ENCODE assay signal across 8 cellular contexts in the genomic region with DNA sequence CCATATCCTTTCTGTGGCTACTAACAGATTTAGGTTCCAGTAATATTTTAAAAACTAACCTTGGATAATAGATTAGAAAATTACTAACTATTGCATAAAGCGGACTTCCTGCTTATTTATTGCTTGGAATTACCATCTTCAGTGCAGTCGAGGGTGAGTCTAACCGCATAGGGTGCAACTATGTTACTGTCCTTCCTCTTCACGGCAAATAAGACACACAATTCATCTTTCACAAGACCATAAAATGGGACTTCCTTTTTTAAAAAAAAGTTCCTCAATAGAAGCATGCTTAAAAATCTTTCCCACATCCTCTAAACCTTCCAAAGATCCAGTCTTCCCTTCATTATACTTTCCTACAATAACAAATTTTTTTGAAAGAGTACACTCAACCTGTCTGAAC. TPM values are rescaled to one million over a fixed set of nuclear protein-coding genes. Genes with fewer than 3 reads are reported as not detected.
A peak's percentile ranks its signal among the peaks of the same experiment; 100 is the strongest.
DNase-seq lines count a peak whose midpoint lies in the region; ATAC-seq and TF ChIP-seq lines count a peak whose summit lies in the region.

No MANE protein-coding gene starts in this region.

- no peaks in the 10 kb centered on the region for H3K27me3 ChIP-seq in duodenal mucosa (ENCODE audit: control insufficient read depth in 1 of 2, insufficient read depth in 2 of 2, low read length in 2 of 2)
- H3K27me3 ChIP-seq in thoracic aorta (replicated peaks; ENCODE audit: insufficient read depth) = no peaks in the 10 kb centered on the region

- peaks cover 18% of the 10 kb centered on the region for H3K9me3 Mint-ChIP-seq in activated naive CD4-positive, alpha-beta T cell treated with anti-CD3 and anti-CD28 coated beads for 36 hours

- H3K4me3 ChIP-seq in duodenal mucosa (ENCODE audit: low read depth in 1 of 2, low read length in 2 of 2) (peak overlapping the region; percentile 89 to 90), thoracic aorta (peak overlapping the region; percentile 6)

- intact Hi-C loops in activated naive CD4-positive, alpha-beta T cell treated with anti-CD3 and anti-CD28 coated beads for 36 hours (cut with micrococcal nuclease) = loop anchor here (10.0 kb wide), 2 partner anchors 819 to 939 kb away; a partner anchor contains a TSS

- H3K9ac ChIP-seq in duodenal mucosa (ENCODE audit: low read depth in 1 of 2, low read length in 2 of 2) = no peak overlapping the region

- no peak for DNase-seq in activated naive CD4-positive, alpha-beta T cell treated with anti-CD3 and anti-CD28 coated beads for 36 hours
- no peak for DNase-seq in activated naive CD4-positive, alpha-beta T cell treated with Interleukin-2 at 50 U/mL for 16 hours
- DNase-seq in OCI-M1 (lab: John Stamatoyannopoulos, UW) (peak; percentile 86), thoracic aorta (ENCODE audit: low spot score) (no peak), NCI-H345 treated with DMSO at 0.1 percent for 48 hours (lab: John Stamatoyannopoulos, UW; ENCODE audit: unreplicated experiment) (no peak)

- peaks cover 30% of the 10 kb centered on the region for H3K4me1 Mint-ChIP-seq in activated naive CD4-positive, alpha-beta T cell treated with anti-CD3 and anti-CD28 coated beads for 36 hours (ENCODE audit: low read depth)

- CTCF ChIA-PET in activated naive CD4-positive, alpha-beta T cell treated with anti-CD3 and anti-CD28 coated beads for 36 hours (lab: Charles Lee) = interaction anchor here (1.8 kb wide), 1 partner anchor 76 kb away, joined by 6 read pairs; no protein-coding TSS in a partner anchor

- H3K36me3 Mint-ChIP-seq in activated naive CD4-positive, alpha-beta T cell treated with anti-CD3 and anti-CD28 coated beads for 36 hours (ENCODE audit: low read depth) = peaks cover 57% of the 10 kb centered on the region

- peaks cover 16 to 22% of the 10 kb centered on the region in 2 donors for H3K4me1 ChIP-seq in duodenal mucosa (ENCODE audit: control insufficient read depth in 1 of 2, insufficient read depth in 2 of 2, low read length in 2 of 2)
- H3K4me1 ChIP-seq in thoracic aorta (ENCODE audit: control insufficient read depth in 1 of 2, low read depth in 2 of 2) = peaks cover 13 to 28% of the 10 kb centered on the region in 2 donors

- TF ChIP-seq CTCF in thoracic aorta (IDR thresholded peaks at IDR 0.05) = no peak

- H3K27me3 Mint-ChIP-seq in activated naive CD4-positive, alpha-beta T cell treated with anti-CD3 and anti-CD28 coated beads for 36 hours (ENCODE audit: low read depth) = no peaks in the 10 kb centered on the region

- H3K36me3 ChIP-seq in duodenal mucosa (ENCODE audit: control insufficient read depth in 1 of 2, insufficient read depth in 2 of 2, low read length in 2 of 2) = peaks cover 8 to 9% of the 10 kb centered on the region in 2 donors
- H3K36me3 ChIP-seq in thoracic aorta = no peaks in the 10 kb centered on the region

- no peak overlapping the region for H3K27ac ChIP-seq in duodenal mucosa (ENCODE audit: low read depth, low read length)
- H3K27ac ChIP-seq in thoracic aorta = peak overlapping the region; percentile 23 to 34

- H3K9me3 ChIP-seq in duodenal mucosa (ENCODE audit: control insufficient read depth in 1 of 2, low read length in 2 of 2) = peaks cover 12% of the 10 kb centered on the region in 2 donors
- no peaks in the 10 kb centered on the region for H3K9me3 ChIP-seq in thoracic aorta

- H3K4me3 Mint-ChIP-seq in activated naive CD4-positive, alpha-beta T cell treated with anti-CD3 and anti-CD28 coated beads for 36 hours = peak overlapping the region; percentile 91

- no peak overlapping the region for H3K27ac Mint-ChIP-seq in activated naive CD4-positive, alpha-beta T cell treated with anti-CD3 and anti-CD28 coated beads for 36 hours

- ATAC-seq in thoracic aorta (ENCODE audit: insufficient number of reproducible peaks, low FRiP score, low read depth) = no peak
- no peak for ATAC-seq in GM21528 (IDR thresholded peaks at IDR 0.05; ENCODE audit: low FRiP score, unreplicated experiment)
- no peak for ATAC-seq in GM19467 (IDR thresholded peaks at IDR 0.05; ENCODE audit: unreplicated experiment)

RNA-seq across cellular contexts. Expression of a gene that starts 2.1 kb away (rescaled TPM):
- 10 to 100 TPM; 32.7 to 38.3 TPM for total RNA-seq in activated naive CD4-positive, alpha-beta T cell treated with anti-CD3 and anti-CD28 coated beads for 36 hours
- 10 to 100 TPM; 13.5 to 15.9 TPM for total RNA-seq in thoracic aorta

RNA-seq across cellular contexts. Expression of a gene that starts 2.2 kb away (rescaled TPM):
- 10 to 100 TPM; 70.1 to 70.6 TPM for total RNA-seq in activated naive CD4-positive, alpha-beta T cell treated with anti-CD3 and anti-CD28 coated beads for 36 hours
- 10 to 100 TPM in 1 of 2 donors, 1 to 10 TPM in 1; 7.3 to 12.6 TPM for total RNA-seq in thoracic aorta

RNA-seq across cellular contexts. Expression of a gene that starts 60.0 kb away (rescaled TPM):
- total RNA-seq in activated naive CD4-positive, alpha-beta T cell treated with anti-CD3 and anti-CD28 coated beads for 36 hours = 1 to 10 TPM; 1.2 to 1.9 TPM
- 1 to 10 TPM; 5.0 to 5.4 TPM for total RNA-seq in thoracic aorta

Comparison
In these comparisons a context has a peak if more than half of its experiments do, and no peak if none do; other contexts are left out.
1. RNA of a gene that starts 2.2 kb away (total RNA-seq): 70.1 to 70.6 TPM in activated naive CD4-positive, alpha-beta T cell treated with anti-CD3 and anti-CD28 coated beads for 36 hours; 7.3 to 12.6 TPM in thoracic aorta; every median in the first group is over 4 times any median in the second.